In the genomic region with DNA sequence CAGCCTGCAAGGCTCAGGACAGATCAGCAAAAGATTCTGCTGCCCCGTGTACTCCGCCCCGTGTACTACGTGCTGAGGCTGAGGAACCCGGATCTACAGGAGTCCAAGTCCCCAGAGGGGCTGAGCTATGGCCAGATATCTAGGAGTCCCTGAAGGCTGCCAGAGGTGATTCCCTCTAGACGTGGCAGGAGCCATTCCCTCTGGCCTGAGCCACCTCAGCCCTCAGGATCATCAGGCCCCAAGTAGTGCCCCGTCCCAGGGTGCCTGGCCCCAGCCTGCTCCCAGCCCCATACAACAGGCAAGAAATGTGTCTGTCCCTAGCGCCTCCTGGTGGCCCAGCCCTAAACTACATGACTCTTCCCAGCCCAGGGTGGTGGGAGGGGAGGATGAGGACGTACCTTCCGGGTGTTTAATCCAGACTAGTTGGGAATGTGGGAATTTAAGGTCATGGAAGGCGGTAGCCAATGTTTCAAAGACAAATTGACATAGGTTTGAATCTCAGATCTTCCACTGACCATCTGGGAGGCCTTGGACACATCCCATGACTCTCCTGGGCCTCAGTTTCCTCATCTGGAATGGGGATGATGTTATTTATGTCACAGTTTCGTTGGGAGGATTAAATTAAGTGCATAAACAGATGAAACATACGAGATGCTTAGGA, we compare ENCODE assay signal across 1 cellular context.
A peak's percentile ranks its signal among the peaks of the same experiment; 100 is the strongest.
TF ChIP-seq lines count a peak whose summit lies in the region.

No MANE protein-coding gene starts in this region.

TF ChIP-seq in K562, 482 proteins besides CTCF, POLR2A, EP300 and RAD21 (continued from another document and continues in another):
- TF ChIP-seq TOE1 (IDR thresholded peaks at IDR 0.05; ENCODE audit: borderline replicate concordance), result 0 out of 2 replicates have a peak, but pooled peaks have one; percentile 19
- no peak for TF ChIP-seq TOE1 (CRISPR knock-in tag; IDR thresholded peaks at IDR 0.05; ENCODE audit: borderline replicate concordance, low read depth)
- peak; percentile 85 for TF ChIP-seq CC2D1A (IDR thresholded peaks at IDR 0.05)
- TF ChIP-seq ZKSCAN1 (IDR thresholded peaks at IDR 0.05; ENCODE audit: low read depth, low read length), result peak; percentile 66; the same call in 1 of the 2 replicates
- no peak for TF ChIP-seq ZNF707 (CRISPR knock-in tag; conservative IDR thresholded peaks at IDR 0.05)
- TF ChIP-seq, protein P1, sequence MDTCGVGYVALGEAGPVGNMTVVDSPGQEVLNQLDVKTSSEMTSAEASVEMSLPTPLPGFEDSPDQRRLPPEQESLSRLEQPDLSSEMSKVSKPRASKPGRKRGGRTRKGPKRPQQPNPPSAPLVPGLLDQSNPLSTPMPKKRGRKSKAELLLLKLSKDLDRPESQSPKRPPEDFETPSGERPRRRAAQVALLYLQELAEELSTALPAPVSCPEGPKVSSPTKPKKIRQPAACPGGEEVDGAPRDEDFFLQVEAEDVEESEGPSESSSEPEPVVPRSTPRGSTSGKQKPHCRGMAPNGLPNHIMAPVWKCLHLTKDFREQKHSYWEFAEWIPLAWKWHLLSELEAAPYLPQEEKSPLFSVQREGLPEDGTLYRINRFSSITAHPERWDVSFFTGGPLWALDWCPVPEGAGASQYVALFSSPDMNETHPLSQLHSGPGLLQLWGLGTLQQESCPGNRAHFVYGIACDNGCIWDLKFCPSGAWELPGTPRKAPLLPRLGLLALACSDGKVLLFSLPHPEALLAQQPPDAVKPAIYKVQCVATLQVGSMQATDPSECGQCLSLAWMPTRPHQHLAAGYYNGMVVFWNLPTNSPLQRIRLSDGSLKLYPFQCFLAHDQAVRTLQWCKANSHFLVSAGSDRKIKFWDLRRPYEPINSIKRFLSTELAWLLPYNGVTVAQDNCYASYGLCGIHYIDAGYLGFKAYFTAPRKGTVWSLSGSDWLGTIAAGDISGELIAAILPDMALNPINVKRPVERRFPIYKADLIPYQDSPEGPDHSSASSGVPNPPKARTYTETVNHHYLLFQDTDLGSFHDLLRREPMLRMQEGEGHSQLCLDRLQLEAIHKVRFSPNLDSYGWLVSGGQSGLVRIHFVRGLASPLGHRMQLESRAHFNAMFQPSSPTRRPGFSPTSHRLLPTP (IDR thresholded peaks at IDR 0.05; ENCODE audit: borderline replicate concordance, extremely low read depth, insufficient read length), result no peak
- no peak for TF ChIP-seq CBFA2T3 (IDR thresholded peaks at IDR 0.05)
- TF ChIP-seq, protein P2, sequence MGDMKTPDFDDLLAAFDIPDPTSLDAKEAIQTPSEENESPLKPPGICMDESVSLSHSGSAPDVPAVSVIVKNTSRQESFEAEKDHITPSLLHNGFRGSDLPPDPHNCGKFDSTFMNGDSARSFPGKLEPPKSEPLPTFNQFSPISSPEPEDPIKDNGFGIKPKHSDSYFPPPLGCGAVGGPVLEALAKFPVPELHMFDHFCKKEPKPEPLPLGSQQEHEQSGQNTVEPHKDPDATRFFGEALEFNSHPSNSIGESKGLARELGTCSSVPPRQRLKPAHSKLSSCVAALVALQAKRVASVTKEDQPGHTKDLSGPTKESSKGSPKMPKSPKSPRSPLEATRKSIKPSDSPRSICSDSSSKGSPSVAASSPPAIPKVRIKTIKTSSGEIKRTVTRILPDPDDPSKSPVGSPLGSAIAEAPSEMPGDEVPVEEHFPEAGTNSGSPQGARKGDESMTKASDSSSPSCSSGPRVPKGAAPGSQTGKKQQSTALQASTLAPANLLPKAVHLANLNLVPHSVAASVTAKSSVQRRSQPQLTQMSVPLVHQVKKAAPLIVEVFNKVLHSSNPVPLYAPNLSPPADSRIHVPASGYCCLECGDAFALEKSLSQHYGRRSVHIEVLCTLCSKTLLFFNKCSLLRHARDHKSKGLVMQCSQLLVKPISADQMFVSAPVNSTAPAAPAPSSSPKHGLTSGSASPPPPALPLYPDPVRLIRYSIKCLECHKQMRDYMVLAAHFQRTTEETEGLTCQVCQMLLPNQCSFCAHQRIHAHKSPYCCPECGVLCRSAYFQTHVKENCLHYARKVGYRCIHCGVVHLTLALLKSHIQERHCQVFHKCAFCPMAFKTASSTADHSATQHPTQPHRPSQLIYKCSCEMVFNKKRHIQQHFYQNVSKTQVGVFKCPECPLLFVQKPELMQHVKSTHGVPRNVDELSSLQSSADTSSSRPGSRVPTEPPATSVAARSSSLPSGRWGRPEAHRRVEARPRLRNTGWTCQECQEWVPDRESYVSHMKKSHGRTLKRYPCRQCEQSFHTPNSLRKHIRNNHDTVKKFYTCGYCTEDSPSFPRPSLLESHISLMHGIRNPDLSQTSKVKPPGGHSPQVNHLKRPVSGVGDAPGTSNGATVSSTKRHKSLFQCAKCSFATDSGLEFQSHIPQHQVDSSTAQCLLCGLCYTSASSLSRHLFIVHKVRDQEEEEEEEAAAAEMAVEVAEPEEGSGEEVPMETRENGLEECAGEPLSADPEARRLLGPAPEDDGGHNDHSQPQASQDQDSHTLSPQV (IDR thresholded peaks at IDR 0.05), result peak; percentile 46; the same call in 1 of the 2 replicates
- no peak for TF ChIP-seq ZNF212 (CRISPR knock-in tag; IDR thresholded peaks at IDR 0.05)
- no peak for TF ChIP-seq KAT8 (IDR thresholded peaks at IDR 0.05; ENCODE audit: low read depth)
- TF ChIP-seq, protein P3, sequence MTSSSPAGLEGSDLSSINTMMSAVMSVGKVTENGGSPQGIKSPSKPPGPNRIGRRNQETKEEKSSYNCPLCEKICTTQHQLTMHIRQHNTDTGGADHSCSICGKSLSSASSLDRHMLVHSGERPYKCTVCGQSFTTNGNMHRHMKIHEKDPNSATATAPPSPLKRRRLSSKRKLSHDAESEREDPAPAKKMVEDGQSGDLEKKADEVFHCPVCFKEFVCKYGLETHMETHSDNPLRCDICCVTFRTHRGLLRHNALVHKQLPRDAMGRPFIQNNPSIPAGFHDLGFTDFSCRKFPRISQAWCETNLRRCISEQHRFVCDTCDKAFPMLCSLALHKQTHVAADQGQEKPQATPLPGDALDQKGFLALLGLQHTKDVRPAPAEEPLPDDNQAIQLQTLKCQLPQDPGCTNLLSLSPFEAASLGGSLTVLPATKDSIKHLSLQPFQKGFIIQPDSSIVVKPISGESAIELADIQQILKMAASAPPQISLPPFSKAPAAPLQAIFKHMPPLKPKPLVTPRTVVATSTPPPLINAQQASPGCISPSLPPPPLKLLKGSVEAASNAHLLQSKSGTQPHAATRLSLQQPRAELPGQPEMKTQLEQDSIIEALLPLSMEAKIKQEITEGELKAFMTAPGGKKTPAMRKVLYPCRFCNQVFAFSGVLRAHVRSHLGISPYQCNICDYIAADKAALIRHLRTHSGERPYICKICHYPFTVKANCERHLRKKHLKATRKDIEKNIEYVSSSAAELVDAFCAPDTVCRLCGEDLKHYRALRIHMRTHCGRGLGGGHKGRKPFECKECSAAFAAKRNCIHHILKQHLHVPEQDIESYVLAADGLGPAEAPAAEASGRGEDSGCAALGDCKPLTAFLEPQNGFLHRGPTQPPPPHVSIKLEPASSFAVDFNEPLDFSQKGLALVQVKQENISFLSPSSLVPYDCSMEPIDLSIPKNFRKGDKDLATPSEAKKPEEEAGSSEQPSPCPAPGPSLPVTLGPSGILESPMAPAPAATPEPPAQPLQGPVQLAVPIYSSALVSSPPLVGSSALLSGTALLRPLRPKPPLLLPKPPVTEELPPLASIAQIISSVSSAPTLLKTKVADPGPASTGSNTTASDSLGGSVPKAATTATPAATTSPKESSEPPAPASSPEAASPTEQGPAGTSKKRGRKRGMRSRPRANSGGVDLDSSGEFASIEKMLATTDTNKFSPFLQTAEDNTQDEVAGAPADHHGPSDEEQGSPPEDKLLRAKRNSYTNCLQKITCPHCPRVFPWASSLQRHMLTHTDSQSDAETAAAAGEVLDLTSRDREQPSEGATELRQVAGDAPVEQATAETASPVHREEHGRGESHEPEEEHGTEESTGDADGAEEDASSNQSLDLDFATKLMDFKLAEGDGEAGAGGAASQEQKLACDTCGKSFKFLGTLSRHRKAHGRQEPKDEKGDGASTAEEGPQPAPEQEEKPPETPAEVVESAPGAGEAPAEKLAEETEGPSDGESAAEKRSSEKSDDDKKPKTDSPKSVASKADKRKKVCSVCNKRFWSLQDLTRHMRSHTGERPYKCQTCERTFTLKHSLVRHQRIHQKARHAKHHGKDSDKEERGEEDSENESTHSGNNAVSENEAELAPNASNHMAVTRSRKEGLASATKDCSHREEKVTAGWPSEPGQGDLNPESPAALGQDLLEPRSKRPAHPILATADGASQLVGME (CRISPR knock-in tag; IDR thresholded peaks at IDR 0.05), result 0 out of 2 replicates have a peak, but pooled peaks have one; percentile 73
- TF ChIP-seq KAT2B (IDR thresholded peaks at IDR 0.05; ENCODE audit: low read depth, low read length), result no peak
- TF ChIP-seq ZNF77 (CRISPR knock-in tag; IDR thresholded peaks at IDR 0.05), result no peak
- TF ChIP-seq MYC (IDR thresholded peaks at IDR 0.05; ENCODE audit: low read depth, low read length), result 0 out of 2 replicates have a peak, but pooled peaks have one; percentile 32
- TF ChIP-seq MYC (CRISPR knock-in tag; IDR thresholded peaks at IDR 0.05; ENCODE audit: borderline replicate concordance, low read depth), result no peak
- TF ChIP-seq CEBPB (tag; IDR thresholded peaks at IDR 0.05), result no peak
- TF ChIP-seq, protein P4, sequence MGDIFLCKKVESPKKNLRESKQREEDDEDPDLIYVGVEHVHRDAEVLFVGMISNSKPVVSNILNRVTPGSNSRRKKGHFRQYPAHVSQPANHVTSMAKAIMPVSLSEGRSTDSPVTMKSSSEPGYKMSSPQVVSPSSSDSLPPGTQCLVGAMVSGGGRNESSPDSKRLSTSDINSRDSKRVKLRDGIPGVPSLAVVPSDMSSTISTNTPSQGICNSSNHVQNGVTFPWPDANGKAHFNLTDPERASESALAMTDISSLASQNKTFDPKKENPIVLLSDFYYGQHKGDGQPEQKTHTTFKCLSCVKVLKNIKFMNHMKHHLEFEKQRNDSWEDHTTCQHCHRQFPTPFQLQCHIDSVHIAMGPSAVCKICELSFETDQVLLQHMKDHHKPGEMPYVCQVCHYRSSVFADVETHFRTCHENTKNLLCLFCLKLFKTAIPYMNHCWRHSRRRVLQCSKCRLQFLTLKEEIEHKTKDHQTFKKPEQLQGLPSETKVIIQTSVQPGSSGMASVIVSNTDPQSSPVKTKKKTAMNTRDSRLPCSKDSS (IDR thresholded peaks at IDR 0.05; ENCODE audit: low read depth, partially characterized antibody), result no peak
- TF ChIP-seq BCOR (IDR thresholded peaks at IDR 0.05), result peak; percentile 33; the same call in 1 of the 2 replicates
- no peak for TF ChIP-seq BRD9 (IDR thresholded peaks at IDR 0.05; ENCODE audit: low read depth, partially characterized antibody)
- TF ChIP-seq, protein P5, sequence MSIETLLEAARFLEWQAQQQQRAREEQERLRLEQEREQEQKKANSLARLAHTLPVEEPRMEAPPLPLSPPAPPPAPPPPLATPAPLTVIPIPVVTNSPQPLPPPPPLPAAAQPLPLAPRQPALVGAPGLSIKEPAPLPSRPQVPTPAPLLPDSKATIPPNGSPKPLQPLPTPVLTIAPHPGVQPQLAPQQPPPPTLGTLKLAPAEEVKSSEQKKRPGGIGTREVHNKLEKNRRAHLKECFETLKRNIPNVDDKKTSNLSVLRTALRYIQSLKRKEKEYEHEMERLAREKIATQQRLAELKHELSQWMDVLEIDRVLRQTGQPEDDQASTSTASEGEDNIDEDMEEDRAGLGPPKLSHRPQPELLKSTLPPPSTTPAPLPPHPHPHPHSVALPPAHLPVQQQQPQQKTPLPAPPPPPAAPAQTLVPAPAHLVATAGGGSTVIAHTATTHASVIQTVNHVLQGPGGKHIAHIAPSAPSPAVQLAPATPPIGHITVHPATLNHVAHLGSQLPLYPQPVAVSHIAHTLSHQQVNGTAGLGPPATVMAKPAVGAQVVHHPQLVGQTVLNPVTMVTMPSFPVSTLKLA (conservative IDR thresholded peaks at IDR 0.05), result 0 out of 4 replicates have a peak, but pooled peaks of 1 of the 2 experiments have one; percentile 37
- no peak for TF ChIP-seq SMAD4 (CRISPR knock-in tag; conservative IDR thresholded peaks at IDR 0.05)
- 0 out of 4 replicates have a peak, but pooled peaks of 1 of the 2 experiments have one; percentile 13 for TF ChIP-seq FOXK2 (conservative IDR thresholded peaks at IDR 0.05 in 1 of 2, IDR thresholded peaks at IDR 0.05 in 1 of 2; ENCODE audit: low read depth in 2 of 2)
- TF ChIP-seq, protein P6, sequence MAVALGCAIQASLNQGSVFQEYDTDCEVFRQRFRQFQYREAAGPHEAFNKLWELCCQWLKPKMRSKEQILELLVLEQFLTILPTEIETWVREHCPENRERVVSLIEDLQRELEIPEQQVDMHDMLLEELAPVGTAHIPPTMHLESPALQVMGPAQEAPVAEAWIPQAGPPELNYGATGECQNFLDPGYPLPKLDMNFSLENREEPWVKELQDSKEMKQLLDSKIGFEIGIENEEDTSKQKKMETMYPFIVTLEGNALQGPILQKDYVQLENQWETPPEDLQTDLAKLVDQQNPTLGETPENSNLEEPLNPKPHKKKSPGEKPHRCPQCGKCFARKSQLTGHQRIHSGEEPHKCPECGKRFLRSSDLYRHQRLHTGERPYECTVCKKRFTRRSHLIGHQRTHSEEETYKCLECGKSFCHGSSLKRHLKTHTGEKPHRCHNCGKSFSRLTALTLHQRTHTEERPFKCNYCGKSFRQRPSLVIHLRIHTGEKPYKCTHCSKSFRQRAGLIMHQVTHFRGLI (CRISPR knock-in tag; IDR thresholded peaks at IDR 0.05), result no peak
- TF ChIP-seq, protein P7, sequence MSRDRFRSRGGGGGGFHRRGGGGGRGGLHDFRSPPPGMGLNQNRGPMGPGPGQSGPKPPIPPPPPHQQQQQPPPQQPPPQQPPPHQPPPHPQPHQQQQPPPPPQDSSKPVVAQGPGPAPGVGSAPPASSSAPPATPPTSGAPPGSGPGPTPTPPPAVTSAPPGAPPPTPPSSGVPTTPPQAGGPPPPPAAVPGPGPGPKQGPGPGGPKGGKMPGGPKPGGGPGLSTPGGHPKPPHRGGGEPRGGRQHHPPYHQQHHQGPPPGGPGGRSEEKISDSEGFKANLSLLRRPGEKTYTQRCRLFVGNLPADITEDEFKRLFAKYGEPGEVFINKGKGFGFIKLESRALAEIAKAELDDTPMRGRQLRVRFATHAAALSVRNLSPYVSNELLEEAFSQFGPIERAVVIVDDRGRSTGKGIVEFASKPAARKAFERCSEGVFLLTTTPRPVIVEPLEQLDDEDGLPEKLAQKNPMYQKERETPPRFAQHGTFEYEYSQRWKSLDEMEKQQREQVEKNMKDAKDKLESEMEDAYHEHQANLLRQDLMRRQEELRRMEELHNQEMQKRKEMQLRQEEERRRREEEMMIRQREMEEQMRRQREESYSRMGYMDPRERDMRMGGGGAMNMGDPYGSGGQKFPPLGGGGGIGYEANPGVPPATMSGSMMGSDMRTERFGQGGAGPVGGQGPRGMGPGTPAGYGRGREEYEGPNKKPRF (IDR thresholded peaks at IDR 0.05; ENCODE audit: low read depth, low read length), result no peak
- peak; percentile 96 for TF ChIP-seq SMC3 (conservative IDR thresholded peaks at IDR 0.05; ENCODE audit: insufficient read depth, low read depth, low read length)
- 0 out of 2 replicates have a peak, but pooled peaks have one; percentile 43 for TF ChIP-seq ZBTB17 (CRISPR knock-in tag; IDR thresholded peaks at IDR 0.05)
- TF ChIP-seq KLF16 (IDR thresholded peaks at IDR 0.05), result 0 out of 2 replicates have a peak, but pooled peaks have one; percentile 49
- TF ChIP-seq CAMTA2 (CRISPR knock-in tag; conservative IDR thresholded peaks at IDR 0.05), result no peak
- no peak for TF ChIP-seq TEAD2 (tag; IDR thresholded peaks at IDR 0.05)
- TF ChIP-seq, protein P8, sequence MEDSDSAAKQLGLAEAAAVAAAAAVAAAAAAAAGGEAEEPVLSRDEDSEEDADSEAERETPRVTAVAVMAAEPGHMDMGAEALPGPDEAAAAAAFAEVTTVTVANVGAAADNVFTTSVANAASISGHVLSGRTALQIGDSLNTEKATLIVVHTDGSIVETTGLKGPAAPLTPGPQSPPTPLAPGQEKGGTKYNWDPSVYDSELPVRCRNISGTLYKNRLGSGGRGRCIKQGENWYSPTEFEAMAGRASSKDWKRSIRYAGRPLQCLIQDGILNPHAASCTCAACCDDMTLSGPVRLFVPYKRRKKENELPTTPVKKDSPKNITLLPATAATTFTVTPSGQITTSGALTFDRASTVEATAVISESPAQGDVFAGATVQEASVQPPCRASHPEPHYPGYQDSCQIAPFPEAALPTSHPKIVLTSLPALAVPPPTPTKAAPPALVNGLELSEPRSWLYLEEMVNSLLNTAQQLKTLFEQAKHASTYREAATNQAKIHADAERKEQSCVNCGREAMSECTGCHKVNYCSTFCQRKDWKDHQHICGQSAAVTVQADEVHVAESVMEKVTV (CRISPR knock-in tag; IDR thresholded peaks at IDR 0.05), result peak; percentile 90
- no peak for TF ChIP-seq DPF2 (IDR thresholded peaks at IDR 0.05)
- no peak for TF ChIP-seq ZNF23 (CRISPR knock-in tag; IDR thresholded peaks at IDR 0.05)
